In the genomic region with DNA sequence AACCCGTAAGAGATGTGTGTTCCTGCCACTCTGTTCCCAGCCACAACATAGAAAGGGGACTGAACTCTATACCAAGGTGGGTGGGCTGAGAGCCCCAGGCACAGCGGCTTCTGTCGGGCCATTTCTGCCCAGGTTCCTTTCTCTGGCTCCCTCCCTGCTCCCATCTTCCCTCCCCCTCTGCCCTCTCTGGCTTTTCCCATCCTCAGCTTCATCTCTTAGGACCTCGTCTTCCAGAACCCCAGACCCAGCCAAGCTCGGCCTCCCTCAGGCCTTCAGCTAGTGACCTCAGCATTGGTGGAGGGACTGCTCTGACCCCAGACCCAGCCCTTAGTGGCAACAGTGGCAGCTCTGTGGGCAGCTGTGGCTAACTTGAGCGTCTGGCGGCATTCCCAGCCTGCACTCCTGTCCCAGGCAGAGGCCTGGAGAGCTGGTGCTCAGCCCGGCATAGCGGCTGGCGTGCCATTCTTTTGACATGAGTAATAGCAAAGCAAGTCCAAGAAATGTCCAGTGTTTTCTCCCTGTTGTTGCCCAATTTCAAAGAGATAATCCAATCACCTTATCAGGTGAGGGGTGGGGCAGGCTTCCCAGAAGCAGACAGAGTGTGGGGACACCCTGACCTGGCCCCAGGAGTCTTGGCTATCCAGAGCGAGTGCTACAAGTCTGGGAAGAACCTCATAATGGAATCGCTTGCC, we compare ENCODE assay signal across 1 cellular context.
A peak's percentile ranks its signal among the peaks of the same experiment; 100 is the strongest.
TF ChIP-seq lines count a peak whose summit lies in the region.

No MANE protein-coding gene starts in this region.

TF ChIP-seq in SK-N-SH treated with all-trans-retinoic acid at 6 μM for 48 hours, 23 proteins besides CTCF, POLR2A, EP300 and RAD21 (continued from another document):
- TF ChIP-seq, protein P1, sequence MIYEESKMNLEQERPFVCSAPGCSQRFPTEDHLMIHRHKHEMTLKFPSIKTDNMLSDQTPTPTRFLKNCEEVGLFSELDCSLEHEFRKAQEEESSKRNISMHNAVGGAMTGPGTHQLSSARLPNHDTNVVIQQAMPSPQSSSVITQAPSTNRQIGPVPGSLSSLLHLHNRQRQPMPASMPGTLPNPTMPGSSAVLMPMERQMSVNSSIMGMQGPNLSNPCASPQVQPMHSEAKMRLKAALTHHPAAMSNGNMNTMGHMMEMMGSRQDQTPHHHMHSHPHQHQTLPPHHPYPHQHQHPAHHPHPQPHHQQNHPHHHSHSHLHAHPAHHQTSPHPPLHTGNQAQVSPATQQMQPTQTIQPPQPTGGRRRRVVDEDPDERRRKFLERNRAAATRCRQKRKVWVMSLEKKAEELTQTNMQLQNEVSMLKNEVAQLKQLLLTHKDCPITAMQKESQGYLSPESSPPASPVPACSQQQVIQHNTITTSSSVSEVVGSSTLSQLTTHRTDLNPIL (CRISPR knock-in tag; IDR thresholded peaks at IDR 0.05; ENCODE audit: low read depth): peak; percentile 95
- no peak; the same call in 1 of the 2 replicates for TF ChIP-seq ZNF70 (CRISPR knock-in tag; IDR thresholded peaks at IDR 0.05)
- peak; percentile 18; the same call in 1 of the 2 replicates for TF ChIP-seq ZNF8 (CRISPR knock-in tag; IDR thresholded peaks at IDR 0.05)
- TF ChIP-seq, protein P2, sequence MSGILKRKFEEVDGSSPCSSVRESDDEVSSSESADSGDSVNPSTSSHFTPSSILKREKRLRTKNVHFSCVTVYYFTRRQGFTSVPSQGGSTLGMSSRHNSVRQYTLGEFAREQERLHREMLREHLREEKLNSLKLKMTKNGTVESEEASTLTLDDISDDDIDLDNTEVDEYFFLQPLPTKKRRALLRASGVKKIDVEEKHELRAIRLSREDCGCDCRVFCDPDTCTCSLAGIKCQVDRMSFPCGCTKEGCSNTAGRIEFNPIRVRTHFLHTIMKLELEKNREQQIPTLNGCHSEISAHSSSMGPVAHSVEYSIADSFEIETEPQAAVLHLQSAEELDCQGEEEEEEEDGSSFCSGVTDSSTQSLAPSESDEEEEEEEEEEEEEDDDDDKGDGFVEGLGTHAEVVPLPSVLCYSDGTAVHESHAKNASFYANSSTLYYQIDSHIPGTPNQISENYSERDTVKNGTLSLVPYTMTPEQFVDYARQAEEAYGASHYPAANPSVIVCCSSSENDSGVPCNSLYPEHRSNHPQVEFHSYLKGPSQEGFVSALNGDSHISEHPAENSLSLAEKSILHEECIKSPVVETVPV (CRISPR knock-in tag; IDR thresholded peaks at IDR 0.05): no peak
- TF ChIP-seq, protein P3, sequence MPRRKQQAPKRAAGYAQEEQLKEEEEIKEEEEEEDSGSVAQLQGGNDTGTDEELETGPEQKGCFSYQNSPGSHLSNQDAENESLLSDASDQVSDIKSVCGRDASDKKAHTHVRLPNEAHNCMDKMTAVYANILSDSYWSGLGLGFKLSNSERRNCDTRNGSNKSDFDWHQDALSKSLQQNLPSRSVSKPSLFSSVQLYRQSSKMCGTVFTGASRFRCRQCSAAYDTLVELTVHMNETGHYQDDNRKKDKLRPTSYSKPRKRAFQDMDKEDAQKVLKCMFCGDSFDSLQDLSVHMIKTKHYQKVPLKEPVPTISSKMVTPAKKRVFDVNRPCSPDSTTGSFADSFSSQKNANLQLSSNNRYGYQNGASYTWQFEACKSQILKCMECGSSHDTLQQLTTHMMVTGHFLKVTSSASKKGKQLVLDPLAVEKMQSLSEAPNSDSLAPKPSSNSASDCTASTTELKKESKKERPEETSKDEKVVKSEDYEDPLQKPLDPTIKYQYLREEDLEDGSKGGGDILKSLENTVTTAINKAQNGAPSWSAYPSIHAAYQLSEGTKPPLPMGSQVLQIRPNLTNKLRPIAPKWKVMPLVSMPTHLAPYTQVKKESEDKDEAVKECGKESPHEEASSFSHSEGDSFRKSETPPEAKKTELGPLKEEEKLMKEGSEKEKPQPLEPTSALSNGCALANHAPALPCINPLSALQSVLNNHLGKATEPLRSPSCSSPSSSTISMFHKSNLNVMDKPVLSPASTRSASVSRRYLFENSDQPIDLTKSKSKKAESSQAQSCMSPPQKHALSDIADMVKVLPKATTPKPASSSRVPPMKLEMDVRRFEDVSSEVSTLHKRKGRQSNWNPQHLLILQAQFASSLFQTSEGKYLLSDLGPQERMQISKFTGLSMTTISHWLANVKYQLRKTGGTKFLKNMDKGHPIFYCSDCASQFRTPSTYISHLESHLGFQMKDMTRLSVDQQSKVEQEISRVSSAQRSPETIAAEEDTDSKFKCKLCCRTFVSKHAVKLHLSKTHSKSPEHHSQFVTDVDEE (CRISPR knock-in tag; IDR thresholded peaks at IDR 0.05): peak; percentile 94
- TF ChIP-seq, protein P4, sequence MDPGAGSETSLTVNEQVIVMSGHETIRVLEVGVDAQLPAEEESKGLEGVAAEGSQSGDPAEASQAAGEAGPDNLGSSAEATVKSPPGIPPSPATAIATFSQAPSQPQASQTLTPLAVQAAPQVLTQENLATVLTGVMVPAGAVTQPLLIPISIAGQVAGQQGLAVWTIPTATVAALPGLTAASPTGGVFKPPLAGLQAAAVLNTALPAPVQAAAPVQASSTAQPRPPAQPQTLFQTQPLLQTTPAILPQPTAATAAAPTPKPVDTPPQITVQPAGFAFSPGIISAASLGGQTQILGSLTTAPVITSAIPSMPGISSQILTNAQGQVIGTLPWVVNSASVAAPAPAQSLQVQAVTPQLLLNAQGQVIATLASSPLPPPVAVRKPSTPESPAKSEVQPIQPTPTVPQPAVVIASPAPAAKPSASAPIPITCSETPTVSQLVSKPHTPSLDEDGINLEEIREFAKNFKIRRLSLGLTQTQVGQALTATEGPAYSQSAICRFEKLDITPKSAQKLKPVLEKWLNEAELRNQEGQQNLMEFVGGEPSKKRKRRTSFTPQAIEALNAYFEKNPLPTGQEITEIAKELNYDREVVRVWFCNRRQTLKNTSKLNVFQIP (CRISPR knock-in tag; IDR thresholded peaks at IDR 0.05; ENCODE audit: borderline replicate concordance, low read depth): peak; percentile 21; the same call in 1 of the 2 replicates
- TF ChIP-seq TCF4 (CRISPR knock-in tag; IDR thresholded peaks at IDR 0.05; ENCODE audit: borderline replicate concordance): peak; percentile 73
- TF ChIP-seq ESRRG (CRISPR knock-in tag; IDR thresholded peaks at IDR 0.05): peak; percentile 65; the same call in 1 of the 2 replicates
